In genomic region chr6:16759646-16760535, GRCh38 we compare ENCODE assay signal across 1 cellular context.
TF ChIP-seq lines count a peak whose summit lies in the region.

No MANE protein-coding gene starts in this region.

TF ChIP-seq in K562, 482 proteins besides CTCF, POLR2A, EP300 and RAD21 (continued from another document and continues in another):
- no peak for TF ChIP-seq ARID4B (CRISPR knock-in tag; IDR thresholded peaks at IDR 0.05)
- peak; percentile 68 for TF ChIP-seq SRSF7 (optimal IDR thresholded peaks at IDR 0.05; ENCODE audit: low read depth, low read length)
- TF ChIP-seq TEAD1 (CRISPR knock-in tag; IDR thresholded peaks at IDR 0.05), result peak in 1 of 2 experiments; percentile 57; a peak in 1 of 4 replicates
- 0 out of 2 replicates have a peak, but pooled peaks have one; percentile 38 for TF ChIP-seq ZNF511 (CRISPR knock-in tag; IDR thresholded peaks at IDR 0.05)
- TF ChIP-seq POLR2AphosphoS2 (IDR thresholded peaks at IDR 0.05; ENCODE audit: low read length), result peak; percentile 93; the same call in 1 of the 2 replicates
- 0 out of 2 replicates have a peak, but pooled peaks have one; percentile 31 for TF ChIP-seq ZNF212 (CRISPR knock-in tag; IDR thresholded peaks at IDR 0.05)
- TF ChIP-seq KDM5B (IDR thresholded peaks at IDR 0.05; ENCODE audit: insufficient replicate concordance, low read depth, low read length), result peak; percentile 30
- TF ChIP-seq ETV5 (CRISPR knock-in tag; IDR thresholded peaks at IDR 0.05; ENCODE audit: low read depth), result 0 out of 2 replicates have a peak, but pooled peaks have one; percentile 42
- TF ChIP-seq RBBP5 (IDR thresholded peaks at IDR 0.05; ENCODE audit: borderline replicate concordance, insufficient read depth, low read length, poor library complexity, severe bottlenecking), result peak; percentile 74
- TF ChIP-seq ZC3H11A (IDR thresholded peaks at IDR 0.05; ENCODE audit: low read depth, low read length), result no peak
- TF ChIP-seq ZNF318 (IDR thresholded peaks at IDR 0.05; ENCODE audit: borderline replicate concordance in 1 of 2, low read depth in 1 of 2), result no peak
- TF ChIP-seq HMGN3 (IDR thresholded peaks at IDR 0.05; ENCODE audit: borderline replicate concordance, extremely low read depth, insufficient read length, low read depth, low read length), result peak; percentile 80
- TF ChIP-seq CEBPB (tag; IDR thresholded peaks at IDR 0.05), result peak; percentile 85
- peak; percentile 14; the same call in 1 of the 2 replicates for TF ChIP-seq PKNOX1 (IDR thresholded peaks at IDR 0.05)
- TF ChIP-seq SIRT6 (IDR thresholded peaks at IDR 0.05; ENCODE audit: low read depth, low read length), result no peak
- peak; percentile 68 for TF ChIP-seq CCNT2 (IDR thresholded peaks at IDR 0.05; ENCODE audit: borderline replicate concordance, extremely low read depth, insufficient read length, low read depth, low read length)
- no peak for TF ChIP-seq HINFP (tag; conservative IDR thresholded peaks at IDR 0.05; ENCODE audit: low read depth)
- no peak for TF ChIP-seq FOXA1 (IDR thresholded peaks at IDR 0.05; ENCODE audit: borderline replicate concordance)
- no peak for TF ChIP-seq MTA1 (IDR thresholded peaks at IDR 0.05; ENCODE audit: borderline replicate concordance)
- TF ChIP-seq NR2F6 (CRISPR knock-in tag; IDR thresholded peaks at IDR 0.05), result 0 out of 2 replicates have a peak, but pooled peaks have one; percentile 30
- peak; percentile 62 for TF ChIP-seq PHB (CRISPR knock-in tag; IDR thresholded peaks at IDR 0.05)
- TF ChIP-seq HNRNPLL (IDR thresholded peaks at IDR 0.05; ENCODE audit: low read depth, low read length, poor library complexity, severe bottlenecking), result peak; percentile 47
- no peak for TF ChIP-seq STAT5A (IDR thresholded peaks at IDR 0.05; ENCODE audit: borderline replicate concordance, low read length)
- TF ChIP-seq SFPQ (IDR thresholded peaks at IDR 0.05; ENCODE audit: low read depth, low read length), result no peak
- TF ChIP-seq L3MBTL2 (IDR thresholded peaks at IDR 0.05), result peak; percentile 42; the same call in 1 of the 2 replicates
- peak; percentile 10 for TF ChIP-seq PRDM10 (IDR thresholded peaks at IDR 0.05; ENCODE audit: partially characterized antibody)
- no peak for TF ChIP-seq ETS1 (conservative IDR thresholded peaks at IDR 0.05; ENCODE audit: control insufficient read depth, low read depth, low read length)
